8 cellular contexts compared by ENCODE assay signal in genomic region chr11:124672531-124673215, GRCh38. TPM values are rescaled to one million over a fixed set of nuclear protein-coding genes. Genes with fewer than 3 reads are reported as not detected.
DNase-seq lines count a peak whose midpoint lies in the region; ATAC-seq and TF ChIP-seq lines count a peak whose summit lies in the region.

No MANE protein-coding gene starts in this region.

- H3K4me3 Mint-ChIP-seq in natural killer cell treated with Interleukin-12 subunit alpha and Interleukin-12 subunit beta and Interleukin-15 and Interleukin-18, amount 100 ng/mL, for 72 hours, result peak overlapping the region; percentile 81

- peak overlapping the region; percentile 76 for H3K27ac ChIP-seq in C4-2B

- H3K9me3 Mint-ChIP-seq in natural killer cell treated with Interleukin-12 subunit alpha and Interleukin-12 subunit beta and Interleukin-15 and Interleukin-18, amount 100 ng/mL, for 72 hours, result no peaks in the 10 kb centered on the region

- no peak for TF ChIP-seq CTCF in C4-2B (conservative IDR thresholded peaks at IDR 0.05)

- DNase-seq in NAMALWA (ENCODE audit: low spot score) (peak; percentile 15), dermis blood vessel endothelial cell (peak; percentile 10)
- DNase-seq in natural killer cell treated with Interleukin-12 subunit alpha and Interleukin-12 subunit beta and Interleukin-15 and Interleukin-18, amount 100 ng/mL, for 72 hours (ENCODE audit: low spot score), result no peak

- H3K4me1 Mint-ChIP-seq in natural killer cell treated with Interleukin-12 subunit alpha and Interleukin-12 subunit beta and Interleukin-15 and Interleukin-18, amount 100 ng/mL, for 72 hours (ENCODE audit: low read depth in 2 of 2), result peaks cover 12 to 23% of the 10 kb centered on the region in 2 donors

- H3K36me3 Mint-ChIP-seq in natural killer cell treated with Interleukin-12 subunit alpha and Interleukin-12 subunit beta and Interleukin-15 and Interleukin-18, amount 100 ng/mL, for 72 hours, result no peaks in the 10 kb centered on the region

- peak overlapping the region; percentile 76 to 92 for H3K27ac Mint-ChIP-seq in natural killer cell treated with Interleukin-12 subunit alpha and Interleukin-12 subunit beta and Interleukin-15 and Interleukin-18, amount 100 ng/mL, for 72 hours

- no peaks in the 10 kb centered on the region for H3K27me3 Mint-ChIP-seq in natural killer cell treated with Interleukin-12 subunit alpha and Interleukin-12 subunit beta and Interleukin-15 and Interleukin-18, amount 100 ng/mL, for 72 hours

- ATAC-seq in natural killer cell treated with Interleukin-12 subunit alpha and Interleukin-12 subunit beta and Interleukin-15 and Interleukin-18, amount 100 ng/mL, for 72 hours, result no peak
- ATAC-seq in HG02759 (IDR thresholded peaks at IDR 0.05; ENCODE audit: unreplicated experiment) (no peak), GM19324 (IDR thresholded peaks at IDR 0.05; ENCODE audit: low FRiP score, unreplicated experiment) (no peak), GM21526 (IDR thresholded peaks at IDR 0.05; ENCODE audit: low FRiP score, unreplicated experiment) (no peak), HG03571 (IDR thresholded peaks at IDR 0.05; ENCODE audit: unreplicated experiment) (no peak)

RNA-seq across cellular contexts. Expression of gene SIAE, which starts 0.9 kb away (rescaled TPM):
- total RNA-seq in dermis blood vessel endothelial cell, result 20.8 and 22.0 TPM in 2 replicates
- total RNA-seq in natural killer cell treated with Interleukin-12 subunit alpha and Interleukin-12 subunit beta and Interleukin-15 and Interleukin-18, amount 100 ng/mL, for 72 hours, result 1 to 10 TPM; 1.8 to 2.4 TPM

RNA-seq across cellular contexts. Expression of gene SPA17, which starts 1.0 kb away (rescaled TPM):
- 5.8 and 6.9 TPM in 2 replicates for total RNA-seq in dermis blood vessel endothelial cell
- 1 to 10 TPM; 1.1 to 1.8 TPM for total RNA-seq in natural killer cell treated with Interleukin-12 subunit alpha and Interleukin-12 subunit beta and Interleukin-15 and Interleukin-18, amount 100 ng/mL, for 72 hours

RNA-seq across cellular contexts. Expression of gene TBRG1, which starts 50.0 kb away (rescaled TPM):
- total RNA-seq in dermis blood vessel endothelial cell, result 17.5 and 18.4 TPM in 2 replicates
- total RNA-seq in natural killer cell treated with Interleukin-12 subunit alpha and Interleukin-12 subunit beta and Interleukin-15 and Interleukin-18, amount 100 ng/mL, for 72 hours, result 10 to 100 TPM; 38.2 to 47.7 TPM
